ENCODE assay signal across 22 cellular contexts in the genomic region with DNA sequence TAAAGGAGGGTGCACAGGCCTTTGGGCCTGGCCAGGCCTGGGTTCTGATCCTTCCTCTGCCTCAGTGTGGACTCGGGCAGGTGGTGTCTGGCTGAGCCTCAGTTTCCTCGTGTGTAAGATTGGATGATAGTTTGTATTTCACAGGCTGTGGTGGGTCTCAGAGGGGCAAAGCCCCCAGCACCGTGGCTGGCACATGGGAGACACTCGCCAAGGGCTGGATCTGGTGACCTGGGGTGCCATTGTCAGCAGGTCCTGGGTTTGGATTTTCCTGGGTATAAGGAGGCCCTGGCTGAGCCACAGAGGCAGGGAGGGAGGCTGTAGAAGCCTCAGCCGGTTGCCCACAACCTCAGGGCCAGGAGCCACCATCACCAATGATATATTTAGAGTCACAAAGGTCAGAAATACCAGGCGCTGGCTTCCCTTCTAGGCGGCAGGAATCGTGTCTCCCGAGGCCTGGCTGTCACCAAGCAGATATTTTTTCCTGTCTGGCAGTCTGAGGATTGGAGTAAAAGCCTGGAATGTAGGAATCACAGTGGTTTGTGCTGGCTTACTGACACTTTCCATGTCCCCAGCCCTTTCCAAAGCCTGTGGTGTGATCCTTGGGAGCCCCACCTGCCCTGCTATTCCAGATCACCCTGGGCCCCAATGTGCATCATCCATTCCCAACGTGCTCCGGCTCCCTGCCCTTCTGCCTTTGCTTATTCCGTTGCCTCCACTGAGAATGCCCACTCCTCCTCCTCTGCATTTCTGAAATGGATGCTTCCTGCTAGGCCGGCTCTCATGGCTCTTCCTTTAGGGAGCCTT. TPM values are rescaled to one million over a fixed set of nuclear protein-coding genes. Genes with fewer than 3 reads are reported as not detected.
DNase-seq lines count a peak whose midpoint lies in the region; TF ChIP-seq lines count a peak whose summit lies in the region.
"Had no signal": no experiment of that assay in that cellular context is flagged by ENCODE, and none has a peak within 500 bp of the region (broad histone marks: within the 10 kb centered on the region; RNA-seq: fewer than 3 reads in every experiment).

No MANE protein-coding gene starts in this region.

- DNase-seq in activated CD8-positive, alpha-beta memory T cell treated with anti-CD3 and anti-CD28 coated beads, Interleukin-2, amount 50 U/mL, for 4 hours: peak; percentile 3
- no peak for DNase-seq in activated CD8-positive, alpha-beta memory T cell treated with anti-CD3 and anti-CD28 coated beads, Interleukin-2, amount 50 U/mL, for 48 hours
- DNase-seq in cardiac septum (ENCODE audit: low spot score) (peak; percentile 66), myocyte (ENCODE audit: low read depth) (peak; percentile 63), coronary artery (ENCODE audit: low spot score) (no peak), HPDE6-E6E7 (ENCODE audit: extremely low spot score) (no peak), NCI-H2196 (lab: John Stamatoyannopoulos, UW; ENCODE audit: unreplicated experiment) (no peak)
- DNase-seq: AML-193, DMS79 treated with DMSO at 0.1 percent for 48 hours, Karpas-422, NCI-H1417 treated with DMSO at 0.1 percent for 48 hours, NCI-H1930, NCI-H345, PC-9, SJCRH30 had no signal

- H3K4me3 ChIP-seq in coronary artery: no peak overlapping the region
- H3K4me3 ChIP-seq: HAP-1, PC-9, SJCRH30 had no signal

- intact Hi-C loops in cardiac septum (cut with DNase I): no loop called here

- TF ChIP-seq CTCF in coronary artery (IDR thresholded peaks at IDR 0.05): no peak

- H3K27ac ChIP-seq in temporal lobe (ENCODE audit: low read depth, low read length) (peak overlapping the region; percentile 19), coronary artery (no peak overlapping the region)
- H3K27ac ChIP-seq: 22Rv1, HL-60, PC-9, RWPE1, SJCRH30 had no signal

RNA-seq across cellular contexts. Expression of a gene that starts 15.6 kb away (rescaled TPM):
- total RNA-seq in cardiac septum: 0.05 TPM
- 0.27 and 0.57 TPM in 2 replicates for total RNA-seq in myocyte
- polyA plus RNA-seq in myocyte (2012): 0.54 TPM
- 7.4 TPM for total RNA-seq in temporal lobe
- total RNA-seq: MCF 10A, PC-9 had no signal

RNA-seq across cellular contexts. Expression of a gene that starts 30.8 kb away (rescaled TPM):
- total RNA-seq in cardiac septum: not detected
- 398 and 510 TPM in 2 replicates for total RNA-seq in myocyte
- polyA plus RNA-seq in myocyte (2012): 97.5 TPM
- total RNA-seq in temporal lobe: not detected
- total RNA-seq: MCF 10A, PC-9 had no signal
- polyA plus RNA-seq: IgD-negative memory B cell had no signal

Comparison
In these comparisons a context has a peak if more than half of its experiments do, and no peak if none do; other contexts are left out.
1. DNase-seq: peak in activated CD8-positive, alpha-beta memory T cell treated with anti-CD3 and anti-CD28 coated beads, Interleukin-2, amount 50 U/mL, for 4 hours (single experiment), cardiac septum (single experiment) and myocyte (single experiment); none in activated CD8-positive, alpha-beta memory T cell treated with anti-CD3 and anti-CD28 coated beads, Interleukin-2, amount 50 U/mL, for 48 hours (single experiment), coronary artery (single experiment), HPDE6-E6E7 (single experiment) and NCI-H2196 (single experiment).
2. RNA of a gene that starts 30.8 kb away (total RNA-seq): 398 to 510 TPM in myocyte; not detected in cardiac septum (single experiment) and not detected in temporal lobe (single experiment); every median in the first group is over 100 times any median in the second.